ENCODE assay signal across 15 cellular contexts in genomic region chr7:138625084-138625848, GRCh38.
DNase-seq lines count a peak whose midpoint lies in the region; ATAC-seq and TF ChIP-seq lines count a peak whose summit lies in the region.
"Had no signal": no experiment of that assay in that cellular context is flagged by ENCODE, and none has a peak within 500 bp of the region (broad histone marks: within the 10 kb centered on the region; RNA-seq: fewer than 3 reads in every experiment).

No MANE protein-coding gene starts in this region.

- no peaks in the 10 kb centered on the region for H3K36me3 Mint-ChIP-seq in activated naive CD4-positive, alpha-beta T cell treated with anti-CD3 and anti-CD28 coated beads for 36 hours (ENCODE audit: low read depth)
- no peaks in the 10 kb centered on the region for H3K36me3 Mint-ChIP-seq in activated T-helper 17 cell treated with anti-CD3 and anti-CD28 coated beads, Interleukin-2, amount 50 U/mL, for 72 hours (ENCODE audit: low read depth)
- H3K36me3 Mint-ChIP-seq: stimulated activated naive B cell treated with anti-CD40 and anti-IgM and Interleukin-4, amounts not matched to agents 10 μg/mL and 1 μg/mL and 100 μg/mL, for 72 hours had no signal

- DNase-seq in activated naive CD4-positive, alpha-beta T cell treated with anti-CD3 and anti-CD28 coated beads for 36 hours = peak; percentile 17
- DNase-seq in activated naive CD4-positive, alpha-beta T cell (lab: John Stamatoyannopoulos, UW) = no peak
- DNase-seq in upper lobe of right lung = no peak
- DNase-seq in GM10266 (ENCODE audit: extremely low spot score) = no peak
- DNase-seq in sigmoid colon = no peak
- DNase-seq: mesendoderm; NCI-H1436; stimulated activated CD4-positive, alpha-beta T cell treated with anti-CD3 and anti-CD28 coated beads, Interleukin-2, amount 100 ng/mL, for 24 hours; stimulated activated naive B cell treated with anti-CD40 and anti-IgM and Interleukin-4, amounts not matched to agents 10 μg/mL and 1 μg/mL and 100 μg/mL, for 72 hours had no signal

- H3K4me1 ChIP-seq in upper lobe of right lung = peaks cover 12% of the 10 kb centered on the region
- no peaks in the 10 kb centered on the region for H3K4me1 ChIP-seq in sigmoid colon
- H3K4me1 ChIP-seq: adrenal gland, SJSA1 had no signal

- CTCF ChIA-PET in activated naive CD4-positive, alpha-beta T cell treated with anti-CD3 and anti-CD28 coated beads for 36 hours (lab: Charles Lee) = interaction anchor here (1.0 to 4.1 kb wide), 2 partner anchors 113 to 614 kb away, joined by 3 to 14 read pairs; no protein-coding TSS in a partner anchor

- H3K4me1 Mint-ChIP-seq in activated naive CD4-positive, alpha-beta T cell treated with anti-CD3 and anti-CD28 coated beads for 36 hours (ENCODE audit: low read depth) = peaks cover 40% of the 10 kb centered on the region
- peaks cover 15% of the 10 kb centered on the region for H3K4me1 Mint-ChIP-seq in activated T-helper 17 cell treated with anti-CD3 and anti-CD28 coated beads, Interleukin-2, amount 50 U/mL, for 72 hours

- no peaks in the 10 kb centered on the region for H3K27me3 ChIP-seq in upper lobe of right lung
- no peaks in the 10 kb centered on the region for H3K27me3 ChIP-seq in sigmoid colon
- H3K27me3 ChIP-seq: adrenal gland, SJSA1 had no signal

- H3K27ac ChIP-seq in KOPT-K1 (ENCODE audit: low read depth, low read length, poor library complexity, severe bottlenecking) (peak overlapping the region; percentile 97), upper lobe of right lung (no peak overlapping the region), sigmoid colon (no peak overlapping the region)
- H3K27ac ChIP-seq: adrenal gland, coronary artery, SJSA1 had no signal

- TF ChIP-seq EP300 in sigmoid colon (IDR thresholded peaks at IDR 0.05) = no peak

- no peak overlapping the region for H3K4me3 Mint-ChIP-seq in activated naive CD4-positive, alpha-beta T cell treated with anti-CD3 and anti-CD28 coated beads for 36 hours
- H3K4me3 Mint-ChIP-seq in activated T-helper 17 cell treated with anti-CD3 and anti-CD28 coated beads, Interleukin-2, amount 50 U/mL, for 72 hours = peak overlapping the region; percentile 24
- H3K4me3 Mint-ChIP-seq: stimulated activated naive B cell treated with anti-CD40 and anti-IgM and Interleukin-4, amounts not matched to agents 10 μg/mL and 1 μg/mL and 100 μg/mL, for 72 hours had no signal

- peak; percentile 73 for ATAC-seq in activated T-helper 17 cell treated with anti-CD3 and anti-CD28 coated beads, Interleukin-2, amount 50 U/mL, for 72 hours (replicated peaks)
- ATAC-seq in upper lobe of right lung = peak; percentile 41
- no peak for ATAC-seq in GM21576 (IDR thresholded peaks at IDR 0.05; ENCODE audit: unreplicated experiment)

- intact Hi-C loops in activated naive CD4-positive, alpha-beta T cell treated with anti-CD3 and anti-CD28 coated beads for 36 hours (cut with micrococcal nuclease) = loop anchor here (1.0 to 10.0 kb wide), 5 partner anchors 17 to 460 kb away; partner anchors contain the start of gene TRIM24
- intact Hi-C loops in upper lobe of right lung (cut with DNase I) = no loop called here
- intact Hi-C loops in sigmoid colon (cut with DNase I) = no loop called here

- H3K4me3 ChIP-seq in upper lobe of right lung (no peak overlapping the region), sigmoid colon (no peak overlapping the region)
- H3K4me3 ChIP-seq: adrenal gland, coronary artery, SJSA1 had no signal

- TF ChIP-seq CTCF in upper lobe of right lung (IDR thresholded peaks at IDR 0.05) (no peak), GM10266 (IDR thresholded peaks at IDR 0.05; ENCODE audit: control insufficient read depth, insufficient read depth, low read depth, missing control alignments) (no peak), sigmoid colon (IDR thresholded peaks at IDR 0.05) (no peak)

- no peaks in the 10 kb centered on the region for H3K9me3 Mint-ChIP-seq in activated naive CD4-positive, alpha-beta T cell treated with anti-CD3 and anti-CD28 coated beads for 36 hours
- H3K9me3 Mint-ChIP-seq in activated T-helper 17 cell treated with anti-CD3 and anti-CD28 coated beads, Interleukin-2, amount 50 U/mL, for 72 hours = no peaks in the 10 kb centered on the region
- H3K9me3 Mint-ChIP-seq: stimulated activated naive B cell treated with anti-CD40 and anti-IgM and Interleukin-4, amounts not matched to agents 10 μg/mL and 1 μg/mL and 100 μg/mL, for 72 hours had no signal

- H3K9me3 ChIP-seq in KOPT-K1 (ENCODE audit: insufficient read depth, low read length, poor library complexity, severe bottlenecking) (no peaks in the 10 kb centered on the region), upper lobe of right lung (no peaks in the 10 kb centered on the region), sigmoid colon (no peaks in the 10 kb centered on the region)
- H3K9me3 ChIP-seq: adrenal gland, SJSA1 had no signal

- TF ChIP-seq POLR2A in sigmoid colon (IDR thresholded peaks at IDR 0.05) = no peak

- peak overlapping the region; percentile 72 for H3K27ac Mint-ChIP-seq in activated naive CD4-positive, alpha-beta T cell treated with anti-CD3 and anti-CD28 coated beads for 36 hours
- H3K27ac Mint-ChIP-seq in activated T-helper 17 cell treated with anti-CD3 and anti-CD28 coated beads, Interleukin-2, amount 50 U/mL, for 72 hours = peak overlapping the region; percentile 36

- H3K27me3 Mint-ChIP-seq in activated naive CD4-positive, alpha-beta T cell treated with anti-CD3 and anti-CD28 coated beads for 36 hours (ENCODE audit: low read depth) = no peaks in the 10 kb centered on the region
- peaks cover 15% of the 10 kb centered on the region for H3K27me3 Mint-ChIP-seq in activated T-helper 17 cell treated with anti-CD3 and anti-CD28 coated beads, Interleukin-2, amount 50 U/mL, for 72 hours
- H3K27me3 Mint-ChIP-seq: stimulated activated naive B cell treated with anti-CD40 and anti-IgM and Interleukin-4, amounts not matched to agents 10 μg/mL and 1 μg/mL and 100 μg/mL, for 72 hours had no signal

- H3K36me3 ChIP-seq in KOPT-K1 (ENCODE audit: insufficient read depth, low read length) (no peaks in the 10 kb centered on the region), upper lobe of right lung (no peaks in the 10 kb centered on the region), sigmoid colon (no peaks in the 10 kb centered on the region)
- H3K36me3 ChIP-seq: adrenal gland, SJSA1 had no signal

- 23 to 72% methylated on average over 3 of the region's 3 CpGs for WGBS in sigmoid colon, 2 donors
